ENCODE assay signal across 9 cellular contexts in genomic region chr17:81866440-81867122, GRCh38. TPM values are rescaled to one million over a fixed set of nuclear protein-coding genes. Genes with fewer than 3 reads are reported as not detected.
A peak's percentile ranks its signal among the peaks of the same experiment; 100 is the strongest.
DNase-seq lines count a peak whose midpoint lies in the region; ATAC-seq, FAIRE-seq and TF ChIP-seq lines count a peak whose summit lies in the region.
"Had no signal": no experiment of that assay in that cellular context is flagged by ENCODE, and none has a peak within 500 bp of the region (broad histone marks: within the 10 kb centered on the region; RNA-seq: fewer than 3 reads in every experiment).

No MANE protein-coding gene starts in this region.

- H2BK5ac ChIP-seq in H1 (ENCODE audit: low read depth, low read length) = 0 out of 2 replicates have a peak overlapping the region, but pooled peaks have one; percentile 12

- peaks cover 12 to 84% (median 20%) of the 10 kb centered on the region in 4 donors for H3K4me1 ChIP-seq in Peyer's patch
- H3K4me1 ChIP-seq in H1 (replicated peaks in 1 of 4; ENCODE audit: control insufficient read depth in 3 of 4, insufficient read depth in 4 of 4, low read length in 3 of 4) = peaks cover 0 to 28% (median 21%) of the 10 kb centered on the region in 4 experiments; a peak in 5 of 7 replicates
- H3K4me1 ChIP-seq in psoas muscle = peaks cover 48% of the 10 kb centered on the region
- H3K4me1 ChIP-seq in aorta (ENCODE audit: control insufficient read depth in 1 of 2, insufficient read depth in 2 of 2, low read length in 2 of 2) = no peaks in the 10 kb centered on the region

- no peak overlapping the region for H3K14ac ChIP-seq in H1 (ENCODE audit: insufficient read length)

- no peak overlapping the region for H2BK15ac ChIP-seq in H1 (ENCODE audit: low read length)

- no peak overlapping the region for H3K4ac ChIP-seq in H1 (replicated peaks; ENCODE audit: insufficient read length, low read depth, low read length)

- intact Hi-C loops in psoas muscle (cut with DNase I) = loop anchor here in 1 of 2 donors (5.0 kb wide), 1 partner anchor 71 kb away; the partner anchor contains the start of gene PYCR1
- intact Hi-C loops in aorta (cut with DNase I) = no loop called here

- H3K56ac ChIP-seq in H1 (replicated peaks; ENCODE audit: insufficient read length, low read depth, low read length) = no peak overlapping the region

- 0 out of 7 replicates have a peak overlapping the region, but pooled peaks of 1 of the 4 experiments have one; percentile 20 for H3K9ac ChIP-seq in H1 (replicated peaks in 1 of 4; ENCODE audit: extremely low read depth in 1 of 4, low read depth in 3 of 4, low read length in 3 of 4)

- H3K4me2 ChIP-seq in H1 (ENCODE audit: insufficient read depth in 1 of 2, low read depth in 2 of 2, low read length in 2 of 2) = no peak overlapping the region

- CTCF ChIA-PET in H1 (lab: Charles Lee; ENCODE audit: partially characterized antibody) = interaction anchor here (0.8 to 1.8 kb wide), 8 partner anchors 11 to 170 kb away, joined by 3 to 5 read pairs (median 3); partner anchors contain the start of gene MCRIP1

- H3K79me1 ChIP-seq in H1 (ENCODE audit: low read depth, low read length) = peaks cover 3% of the 10 kb centered on the region

- POLR2A ChIA-PET in H1 (lab: Charles Lee; ENCODE audit: partially characterized antibody) = interaction anchor here (0.6 to 6.6 kb wide), 40 partner anchors 7 to 354 kb away, joined by 3 to 36 read pairs (median 4); partner anchors contain the start of genes ACTG1, ALYREF, ANAPC11 and CENPX

- TF ChIP-seq CTCF in Peyer's patch (IDR thresholded peaks at IDR 0.05) (peak in 1 of 6 experiments; percentile 2), H1 (IDR thresholded peaks at IDR 0.05; ENCODE audit: control extremely low read depth in 1 of 3, insufficient read depth in 1 of 3, low read depth in 1 of 3, low read length in 3 of 3) (no peak), psoas muscle (IDR thresholded peaks at IDR 0.05) (no peak)

- no peaks in the 10 kb centered on the region for H3K27me3 ChIP-seq in Peyer's patch
- no peaks in the 10 kb centered on the region for H3K27me3 ChIP-seq in H1 (replicated peaks in 1 of 4; ENCODE audit: control insufficient read depth in 3 of 4, extremely low read depth in 1 of 4, insufficient read depth in 3 of 4, low read length in 3 of 4)
- no peaks in the 10 kb centered on the region for H3K27me3 ChIP-seq in psoas muscle (ENCODE audit: insufficient read depth in 3 of 3, low read length in 2 of 3)
- peaks cover 0 to 13% of the 10 kb centered on the region in 2 donors for H3K27me3 ChIP-seq in aorta (ENCODE audit: control insufficient read depth in 1 of 2, insufficient read depth in 2 of 2, low read length in 1 of 2)

- ATAC-seq in psoas muscle (no peak), aorta (ENCODE audit: low FRiP score) (no peak)

- H3K9me3 ChIP-seq in Peyer's patch = no peaks in the 10 kb centered on the region
- H3K9me3 ChIP-seq in H1 (ENCODE audit: insufficient read depth in 2 of 2, low read depth in 1 of 2, low read length in 1 of 2) = no peaks in the 10 kb centered on the region
- no peaks in the 10 kb centered on the region for H3K9me3 ChIP-seq in psoas muscle
- H3K9me3 ChIP-seq in aorta (ENCODE audit: control insufficient read depth, low read length) = no peaks in the 10 kb centered on the region

- H3K23me2 ChIP-seq in H1 (ENCODE audit: low read depth, low read length) = peaks cover 7% of the 10 kb centered on the region; the same call in 1 of the 2 replicates

- DNase-seq in DMS 273 (lab: John Stamatoyannopoulos, UW; ENCODE audit: unreplicated experiment) (peak; percentile 62), DMS 273 treated with DMSO at 0.1 percent for 48 hours (lab: John Stamatoyannopoulos, UW) (no peak), Peyer's patch (no peak), H1 (ENCODE audit: low read depth in 1 of 2, low spot score in 2 of 2) (no peak), psoas muscle (no peak), aorta (no peak), NCI-H748 (lab: John Stamatoyannopoulos, UW; ENCODE audit: unreplicated experiment) (no peak)
- no peak for DNase-seq in effector CD8-positive, alpha-beta T cell (lab: John Stamatoyannopoulos, UW)

- TF ChIP-seq EP300 in H1 (IDR thresholded peaks at IDR 0.05; ENCODE audit: borderline replicate concordance in 1 of 2, low read depth in 2 of 2, low read length in 2 of 2) = no peak

- no peak for FAIRE-seq in H1 (lab: Jason Lieb, UNC)
- FAIRE-seq: A204.1 had no signal

- no peak for TF ChIP-seq RAD21 in H1 (IDR thresholded peaks at IDR 0.05 in 1 of 2, conservative IDR thresholded peaks at IDR 0.05 in 1 of 2; ENCODE audit: low read depth in 2 of 2, low read length in 2 of 2)

- H3K79me2 ChIP-seq in H1 (ENCODE audit: control insufficient read depth in 1 of 2, insufficient read depth in 2 of 2, low read length in 2 of 2) = peaks cover 1 to 29% of the 10 kb centered on the region in 2 experiments; a peak in 3 of 4 replicates

- no peak overlapping the region for H2BK120ac ChIP-seq in H1 (replicated peaks; ENCODE audit: low read depth, low read length)

- H4K8ac ChIP-seq in H1 (ENCODE audit: extremely low read depth, insufficient read depth, low read length) = no peak overlapping the region; the same call in 1 of the 2 replicates

- H4K5ac ChIP-seq in H1 (ENCODE audit: insufficient read length, low read depth, low read length) = no peak overlapping the region

- peak overlapping the region; percentile 38; the same call in 1 of the 2 replicates for H3K18ac ChIP-seq in H1 (ENCODE audit: extremely low read depth, low read length)

- H3K4me3 ChIP-seq in Peyer's patch = peak overlapping the region in 2 of 4 donors; percentile 10 to 11
- H3K4me3 ChIP-seq in H1 (ENCODE audit: extremely low read depth in 1 of 4, insufficient read depth in 2 of 4, low read depth in 3 of 4, low read length in 4 of 4) = no peak overlapping the region
- no peak overlapping the region for H3K4me3 ChIP-seq in psoas muscle
- no peak overlapping the region for H3K4me3 ChIP-seq in aorta (ENCODE audit: low read length in 2 of 2)

- WGBS in H1 (ENCODE audit: extremely low coverage in 1 of 2, insufficient coverage in 1 of 2, insufficient read length in 1 of 2, insufficient replicate concordance in 2 of 2, low coverage in 1 of 2, low lambda C conversion rate in 2 of 2, missing lambda C conversion rate in 1 of 2), 2 experiments = 94% methylated on average over 16 of the region's 16 CpGs; no CpG with 5 or more reads in 1 of the 2 experiments
- WGBS in psoas muscle, 3 donors = 68 to 78% (median 73%) methylated on average over 16 of the region's 16 CpGs
- WGBS in aorta, 2 donors = 71% methylated on average over 16 of the region's 16 CpGs

- H2BK20ac ChIP-seq in H1 (ENCODE audit: low read length) = no peak overlapping the region

- H3K27ac ChIP-seq in Peyer's patch (peak overlapping the region; percentile 20 to 100 (median 99)), H1 (ENCODE audit: low read depth, low read length) (no peak overlapping the region), psoas muscle (peak overlapping the region; percentile 99), aorta (ENCODE audit: low read depth in 1 of 2, low read length in 2 of 2) (no peak overlapping the region)

- H2AK5ac ChIP-seq in H1 (ENCODE audit: low read depth, low read length) = no peak overlapping the region

- H2BK12ac ChIP-seq in H1 (ENCODE audit: low read depth, low read length) = no peak overlapping the region

- H3K23ac ChIP-seq in H1 (ENCODE audit: insufficient read length) = no peak overlapping the region

- H4K20me1 ChIP-seq in H1 (replicated peaks in 1 of 2; ENCODE audit: control insufficient read depth in 1 of 2, insufficient read depth in 2 of 2, low read length in 2 of 2) = peaks cover 11 to 48% of the 10 kb centered on the region in 2 experiments

- TF ChIP-seq POLR2A in Peyer's patch (IDR thresholded peaks at IDR 0.05) (no peak), H1 (IDR thresholded peaks at IDR 0.05; ENCODE audit: control extremely low read depth in 1 of 2, low read depth in 2 of 2, low read length in 2 of 2) (peak in 1 of 2 experiments; percentile 78; a peak in 2 of 3 replicates)

- no peak overlapping the region for H2AFZ ChIP-seq in H1 (ENCODE audit: low read length)

- peaks cover 0 to 20% (median 0%) of the 10 kb centered on the region in 3 donors for H3K36me3 ChIP-seq in Peyer's patch
- H3K36me3 ChIP-seq in H1 (ENCODE audit: control insufficient read depth in 2 of 4, insufficient read depth in 4 of 4, low read length in 3 of 4) = peaks cover 2 to 29% (median 9%) of the 10 kb centered on the region in 4 experiments; a peak in 4 of 8 replicates
- peaks cover 0 to 54% of the 10 kb centered on the region in 2 donors for H3K36me3 ChIP-seq in psoas muscle (ENCODE audit: insufficient read depth in 1 of 2, low read depth in 1 of 2)
- H3K36me3 ChIP-seq in aorta (ENCODE audit: control insufficient read depth in 1 of 2, insufficient read depth in 2 of 2, low read length in 1 of 2) = peaks cover 0 to 3% of the 10 kb centered on the region in 2 donors

- H4K91ac ChIP-seq in H1 (replicated peaks; ENCODE audit: insufficient read length, low read length) = no peak overlapping the region

RNA-seq across cellular contexts. Expression of gene ARHGDIA, which starts 4.6 kb away (rescaled TPM):
- total RNA-seq in Peyer's patch (100 to 1,000 TPM; 282 to 475 (median 350) TPM), psoas muscle (100 to 1,000 TPM in 3 of 4 donors, 10 to 100 TPM in 1; 88.3 to 192 (median 160) TPM), aorta (100 to 1,000 TPM; 303 to 422 TPM)
- total RNA-seq in H1 (2021; fragmentation: NEBNext Ultra II Directional; extraction: Animal tissue kit (Norgen Biotek cat#: 25700)) = 217 and 246 TPM in 2 replicates
- polyA plus RNA-seq in H1 (2011; rRNA removed) (62.4 and 155 TPM in 2 replicates), psoas muscle (100 to 1,000 TPM in 2 of 3 donors, 10 to 100 TPM in 1; 79.1 to 268 (median 100) TPM), aorta (100 to 1,000 TPM; 163 to 310 TPM)
- 39.2 TPM for polyA plus RNA-seq in H1 (2011; cell fraction: cytosol; rRNA removed)
- polyA plus RNA-seq in H1 (2011; cell fraction: nucleus; rRNA removed) = 107 TPM
- 161 to 279 TPM (median 213 TPM) in 4 replicates for polyA plus RNA-seq in H1 (2012, experiment 1 of 2)
- polyA plus RNA-seq in H1 (2012, experiment 2 of 2) = 154 TPM
- 184 TPM for polyA plus RNA-seq in H1 (2013, experiment 1 of 2)
- polyA plus RNA-seq in H1 (2013, experiment 2 of 2) = 192 TPM
- polyA minus RNA-seq in H1 (2011; rRNA and poly(A)+ RNA removed) = 14.2 and 21.5 TPM in 2 replicates
- polyA minus RNA-seq in H1 (2011; cell fraction: cytosol; rRNA and poly(A)+ RNA removed) = 58.5 TPM
- polyA minus RNA-seq in H1 (2011; cell fraction: nucleus; rRNA and poly(A)+ RNA removed) = 44.3 TPM

RNA-seq across cellular contexts. Expression of gene P4HB, which starts 6.2 kb away (rescaled TPM):
- 1,000 to 10,000 TPM in 3 of 4 donors, 100 to 1,000 TPM in 1; 326 to 1,290 (median 1,196) TPM for total RNA-seq in Peyer's patch
- 374 and 379 TPM in 2 replicates for total RNA-seq in H1 (2021; fragmentation: NEBNext Ultra II Directional; extraction: Animal tissue kit (Norgen Biotek cat#: 25700))
- 41.4 and 66.6 TPM in 2 replicates for polyA plus RNA-seq in H1 (2011; rRNA removed)
- polyA plus RNA-seq in H1 (2011; cell fraction: cytosol; rRNA removed) = 49.7 TPM
- polyA plus RNA-seq in H1 (2011; cell fraction: nucleus; rRNA removed) = 116 TPM
- 306 to 512 TPM (median 430 TPM) in 4 replicates for polyA plus RNA-seq in H1 (2012, experiment 1 of 2)
- polyA plus RNA-seq in H1 (2012, experiment 2 of 2) = 477 TPM
- polyA plus RNA-seq in H1 (2013, experiment 1 of 2) = 846 TPM
- 918 TPM for polyA plus RNA-seq in H1 (2013, experiment 2 of 2)
- polyA minus RNA-seq in H1 (2011; rRNA and poly(A)+ RNA removed) = 63.4 and 66.2 TPM in 2 replicates
- polyA minus RNA-seq in H1 (2011; cell fraction: cytosol; rRNA and poly(A)+ RNA removed) = 124 TPM
- 107 TPM for polyA minus RNA-seq in H1 (2011; cell fraction: nucleus; rRNA and poly(A)+ RNA removed)
- total RNA-seq in psoas muscle = 100 to 1,000 TPM; 244 to 361 (median 296) TPM
- polyA plus RNA-seq in psoas muscle = 100 to 1,000 TPM; 236 to 384 (median 267) TPM
- total RNA-seq in aorta = 100 to 1,000 TPM; 407 to 436 TPM
- 100 to 1,000 TPM; 275 to 537 TPM for polyA plus RNA-seq in aorta

RNA-seq across cellular contexts. Expression of gene ALYREF, which starts 24.8 kb away (rescaled TPM):
- 10 to 100 TPM; 38.9 to 96.6 (median 45.3) TPM for total RNA-seq in Peyer's patch
- 186 and 191 TPM in 2 replicates for total RNA-seq in H1 (2021; fragmentation: NEBNext Ultra II Directional; extraction: Animal tissue kit (Norgen Biotek cat#: 25700))
- 83.8 and 118 TPM in 2 replicates for polyA plus RNA-seq in H1 (2011; rRNA removed)
- 130 TPM for polyA plus RNA-seq in H1 (2011; cell fraction: cytosol; rRNA removed)
- 148 TPM for polyA plus RNA-seq in H1 (2011; cell fraction: nucleus; rRNA removed)
- 149 to 176 TPM (median 160 TPM) in 4 replicates for polyA plus RNA-seq in H1 (2012, experiment 1 of 2)
- polyA plus RNA-seq in H1 (2012, experiment 2 of 2) = 125 TPM
- 83.8 TPM for polyA plus RNA-seq in H1 (2013, experiment 1 of 2)
- 84.5 TPM for polyA plus RNA-seq in H1 (2013, experiment 2 of 2)
- polyA minus RNA-seq in H1 (2011; rRNA and poly(A)+ RNA removed) = 107 and 142 TPM in 2 replicates
- 69.6 TPM for polyA minus RNA-seq in H1 (2011; cell fraction: cytosol; rRNA and poly(A)+ RNA removed)
- 53.1 TPM for polyA minus RNA-seq in H1 (2011; cell fraction: nucleus; rRNA and poly(A)+ RNA removed)
- total RNA-seq in psoas muscle = 10 to 100 TPM; 23.0 to 58.4 (median 47.1) TPM
- polyA plus RNA-seq in psoas muscle = 10 to 100 TPM; 37.5 to 79.8 (median 43.8) TPM
- 10 to 100 TPM; 38.6 to 43.3 TPM for total RNA-seq in aorta
- polyA plus RNA-seq in aorta = 10 to 100 TPM; 29.7 to 36.1 TPM

RNA-seq across cellular contexts. Expression of gene ANAPC11, which starts 24.9 kb away (rescaled TPM):
- total RNA-seq in Peyer's patch = 100 to 1,000 TPM in 1 of 4 donors, 10 to 100 TPM in 3; 69.3 to 126 (median 85.1) TPM
- total RNA-seq in H1 (2021; fragmentation: NEBNext Ultra II Directional; extraction: Animal tissue kit (Norgen Biotek cat#: 25700)) = 176 and 182 TPM in 2 replicates
- 963 and 1,221 TPM in 2 replicates for polyA plus RNA-seq in H1 (2011; rRNA removed)
- polyA plus RNA-seq in H1 (2011; cell fraction: cytosol; rRNA removed) = 794 TPM
- 457 TPM for polyA plus RNA-seq in H1 (2011; cell fraction: nucleus; rRNA removed)
- 143 to 393 TPM (median 335 TPM) in 4 replicates for polyA plus RNA-seq in H1 (2012, experiment 1 of 2)
- polyA plus RNA-seq in H1 (2012, experiment 2 of 2) = 515 TPM
- 424 TPM for polyA plus RNA-seq in H1 (2013, experiment 1 of 2)
- 403 TPM for polyA plus RNA-seq in H1 (2013, experiment 2 of 2)
- polyA minus RNA-seq in H1 (2011; rRNA and poly(A)+ RNA removed) = 69.6 and 71.5 TPM in 2 replicates
- 84.5 TPM for polyA minus RNA-seq in H1 (2011; cell fraction: cytosol; rRNA and poly(A)+ RNA removed)
- 82.7 TPM for polyA minus RNA-seq in H1 (2011; cell fraction: nucleus; rRNA and poly(A)+ RNA removed)
- total RNA-seq in psoas muscle = 100 to 1,000 TPM; 118 to 208 (median 135) TPM
- polyA plus RNA-seq in psoas muscle = 100 to 1,000 TPM; 273 to 369 (median 323) TPM
- 10 to 100 TPM; 65.6 to 80.1 TPM for total RNA-seq in aorta
- polyA plus RNA-seq in aorta = 100 to 1,000 TPM; 190 to 195 TPM

RNA-seq across cellular contexts. Expression of gene PPP1R27, which starts 31.7 kb away (rescaled TPM):
- total RNA-seq in Peyer's patch = not detected
- total RNA-seq in H1 (2021; fragmentation: NEBNext Ultra II Directional; extraction: Animal tissue kit (Norgen Biotek cat#: 25700)) = not detected in 2 replicates
- 0.27 and 0.30 TPM in 2 replicates for polyA plus RNA-seq in H1 (2011; rRNA removed)
- not detected for polyA plus RNA-seq in H1 (2011; cell fraction: cytosol; rRNA removed)
- 0.43 TPM for polyA plus RNA-seq in H1 (2011; cell fraction: nucleus; rRNA removed)
- 0.17 to 0.51 TPM (median 0.20 TPM) in 3 of 4 replicates, not detected in the other for polyA plus RNA-seq in H1 (2012, experiment 1 of 2)
- not detected for polyA plus RNA-seq in H1 (2012, experiment 2 of 2)
- 0.34 TPM for polyA plus RNA-seq in H1 (2013, experiment 1 of 2)
- polyA plus RNA-seq in H1 (2013, experiment 2 of 2) = 0.46 TPM
- not detected in 2 replicates for polyA minus RNA-seq in H1 (2011; rRNA and poly(A)+ RNA removed)
- not detected for polyA minus RNA-seq in H1 (2011; cell fraction: cytosol; rRNA and poly(A)+ RNA removed)
- polyA minus RNA-seq in H1 (2011; cell fraction: nucleus; rRNA and poly(A)+ RNA removed) = not detected
- total RNA-seq in psoas muscle = 1,000 to 10,000 TPM in 3 of 4 donors, 100 to 1,000 TPM in 1; 976 to 2,217 (median 1,286) TPM
- polyA plus RNA-seq in psoas muscle = 100 to 1,000 TPM; 296 to 661 (median 603) TPM
- not detected for total RNA-seq in aorta
- polyA plus RNA-seq in aorta = under 1 TPM in 1 of 2 donors, not detected in 1; 0.41 TPM

Comparison
In these comparisons a context has a peak if more than half of its experiments do, and no peak if none do; other contexts are left out.
1. H3K27ac ChIP-seq: peak in Peyer's patch (4 of 4) and psoas muscle (single experiment); none in H1 (single experiment) and aorta (0 of 2).